Comparison of ENCODE assay signal across 23 cellular contexts in genomic region chr1:220458936-220459335, GRCh38.
DNase-seq lines count a peak whose midpoint lies in the region; ATAC-seq and TF ChIP-seq lines count a peak whose summit lies in the region.
"Had no signal": no experiment of that assay in that cellular context is flagged by ENCODE, and none has a peak within 500 bp of the region (broad histone marks: within the 10 kb centered on the region; RNA-seq: fewer than 3 reads in every experiment).

No MANE protein-coding gene starts in this region.

- H3K27me3 Mint-ChIP-seq in mesothelial cell of epicardium (ENCODE audit: low read depth) (no peaks in the 10 kb centered on the region), immature natural killer cell (ENCODE audit: low read depth in 3 of 3) (peaks cover 0 to 3% (median 3%) of the 10 kb centered on the region in 3 donors)

- H3K27ac ChIP-seq in suprapubic skin = no peak overlapping the region
- H3K27ac ChIP-seq: A549, C4-2B had no signal

- H3K4me3 ChIP-seq in epithelial cell of esophagus (ENCODE audit: low read length) (no peak overlapping the region), suprapubic skin (no peak overlapping the region)
- H3K4me3 ChIP-seq: A549, K562 had no signal

- no peak for ATAC-seq in HG02938 (IDR thresholded peaks at IDR 0.05; ENCODE audit: unreplicated experiment)
- ATAC-seq: A549; CD8-positive, alpha-beta T cell; K562; PC-3 had no signal

- no peak for TF ChIP-seq EP300 in suprapubic skin (IDR thresholded peaks at IDR 0.05)

- DNase-seq in COLO829 (ENCODE audit: low spot score) (peak; percentile 43), SK-MEL-5 (ENCODE audit: low read depth, low spot score) (peak; percentile 41), epithelial cell of esophagus (ENCODE audit: low read depth) (peak; percentile 22), mesothelial cell of epicardium (ENCODE audit: low spot score in 2 of 2, unreplicated experiment in 2 of 2) (no peak), suprapubic skin (ENCODE audit: low spot score in 2 of 2) (no peak), immature natural killer cell (no peak)
- DNase-seq: CD8-positive, alpha-beta T cell; DMS 273 treated with DMSO at 0.1 percent for 48 hours; DMS79; GF-D8; Kasumi-1; MV-4-11; NCI-H1105 treated with DMSO at 0.1 percent for 48 hours; NCI-H2029 treated with DMSO at 0.1 percent for 48 hours; NCI-H446 treated with DMSO at 0.1 percent for 48 hours; NCI-H526; NCI-H82; NK-92 treated with Interleukin-12 subunit alpha and Interleukin-12 subunit beta, amount 100 ng/mL, for 24 hours; PC-3 had no signal

- peaks cover 12% of the 10 kb centered on the region for H3K9me3 Mint-ChIP-seq in mesothelial cell of epicardium
- H3K9me3 Mint-ChIP-seq in immature natural killer cell = peaks cover 0 to 8% (median 2%) of the 10 kb centered on the region in 6 donors
- H3K9me3 Mint-ChIP-seq: CD8-positive, alpha-beta T cell had no signal

- H3K27ac Mint-ChIP-seq in mesothelial cell of epicardium (peak overlapping the region; percentile 65), immature natural killer cell (no peak overlapping the region)
- H3K27ac Mint-ChIP-seq: CD8-positive, alpha-beta T cell had no signal

- no peak for TF ChIP-seq CTCF in epithelial cell of esophagus (IDR thresholded peaks at IDR 0.05; ENCODE audit: insufficient read depth, low read depth, low read length, missing control alignments)
- no peak for TF ChIP-seq CTCF in mesothelial cell of epicardium (IDR thresholded peaks at IDR 0.05; ENCODE audit: unreplicated experiment)
- no peak for TF ChIP-seq CTCF in suprapubic skin (IDR thresholded peaks at IDR 0.05)

- no peak for TF ChIP-seq POLR2A in suprapubic skin (IDR thresholded peaks at IDR 0.05)

- peaks cover 20% of the 10 kb centered on the region for H3K4me1 Mint-ChIP-seq in mesothelial cell of epicardium
- no peaks in the 10 kb centered on the region for H3K4me1 Mint-ChIP-seq in immature natural killer cell

- in situ Hi-C loops in SK-MEL-5 (cut with HindIII; ENCODE audit: low pct_unique_long_range_greater_than_20kb, low sequenced_read_pairs) = no loop called here

- no peaks in the 10 kb centered on the region for H3K9me3 ChIP-seq in suprapubic skin
- H3K9me3 ChIP-seq: A549 had no signal

- H3K4me1 ChIP-seq in suprapubic skin = peaks cover 5% of the 10 kb centered on the region
- H3K4me1 ChIP-seq: A549 had no signal

- no peaks in the 10 kb centered on the region for H3K36me3 Mint-ChIP-seq in mesothelial cell of epicardium
- no peaks in the 10 kb centered on the region for H3K36me3 Mint-ChIP-seq in immature natural killer cell
- H3K36me3 Mint-ChIP-seq: CD8-positive, alpha-beta T cell had no signal

- H3K4me3 Mint-ChIP-seq in mesothelial cell of epicardium (no peak overlapping the region), immature natural killer cell (no peak overlapping the region)
- H3K4me3 Mint-ChIP-seq: CD8-positive, alpha-beta T cell had no signal

- no peaks in the 10 kb centered on the region for H3K27me3 ChIP-seq in suprapubic skin

- H3K36me3 ChIP-seq in suprapubic skin = no peaks in the 10 kb centered on the region

Comparison
In these comparisons a context has a peak if more than half of its experiments do, and no peak if none do; other contexts are left out.
1. DNase-seq: peak in COLO829 (single experiment), SK-MEL-5 (single experiment) and epithelial cell of esophagus (single experiment); none in mesothelial cell of epicardium (0 of 2), suprapubic skin (0 of 2) and immature natural killer cell (0 of 3).